Comparison of ENCODE assay signal across 11 cellular contexts in the genomic region with DNA sequence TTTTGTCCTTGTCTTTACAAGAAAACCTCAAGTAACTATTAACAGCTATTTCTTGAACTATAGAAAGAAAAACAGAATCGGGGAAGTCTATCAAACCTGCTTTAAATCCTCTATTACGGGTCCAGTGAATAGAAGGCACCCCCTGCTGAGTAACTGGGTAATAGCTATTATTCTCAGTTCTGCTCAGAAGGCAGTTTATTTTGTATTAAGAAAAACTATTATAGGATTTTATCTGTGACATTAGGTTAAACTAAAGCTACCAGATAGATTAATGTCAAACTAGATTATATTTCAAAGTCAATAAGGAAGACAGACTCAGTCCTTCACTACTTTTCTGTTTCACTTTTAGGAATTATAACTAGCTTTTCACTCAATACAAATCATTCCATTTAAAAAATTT.
A peak's percentile ranks its signal among the peaks of the same experiment; 100 is the strongest.
DNase-seq lines count a peak whose midpoint lies in the region; ATAC-seq and TF ChIP-seq lines count a peak whose summit lies in the region.
"Had no signal": no experiment of that assay in that cellular context is flagged by ENCODE, and none has a peak within 500 bp of the region (broad histone marks: within the 10 kb centered on the region; RNA-seq: fewer than 3 reads in every experiment).

No MANE protein-coding gene starts in this region.

- H3K4me1 ChIP-seq in fibroblast of lung (ENCODE audit: control insufficient read depth, extremely low read depth, insufficient read depth, low read length): peaks cover 6% of the 10 kb centered on the region
- peaks cover 42% of the 10 kb centered on the region for H3K4me1 ChIP-seq in psoas muscle
- no peaks in the 10 kb centered on the region for H3K4me1 ChIP-seq in naive thymus-derived CD4-positive, alpha-beta T cell (ENCODE audit: control insufficient read depth in 2 of 2, insufficient read depth in 2 of 2, low read length in 2 of 2)

- no peak overlapping the region for H3K9ac ChIP-seq in fibroblast of lung (ENCODE audit: insufficient read depth, low read length)

- H3K36me3 Mint-ChIP-seq in naive thymus-derived CD4-positive, alpha-beta T cell: no peaks in the 10 kb centered on the region
- H3K36me3 Mint-ChIP-seq: activated naive CD8-positive, alpha-beta T cell treated with anti-CD3 and anti-CD28 coated beads for 36 hours had no signal

- H3K4me3 Mint-ChIP-seq in naive thymus-derived CD4-positive, alpha-beta T cell: no peak overlapping the region
- H3K4me3 Mint-ChIP-seq: activated naive CD8-positive, alpha-beta T cell treated with anti-CD3 and anti-CD28 coated beads for 36 hours had no signal

- TF ChIP-seq CTCF in GM12872 (IDR thresholded peaks at IDR 0.05; ENCODE audit: insufficient read depth, low read depth, low read length): peak; percentile 26; the same call in 1 of the 3 replicates
- peak; percentile 31 to 57 for TF ChIP-seq CTCF in fibroblast of lung (conservative IDR thresholded peaks at IDR 0.05 in 1 of 2, IDR thresholded peaks at IDR 0.05 in 1 of 2; ENCODE audit: low read depth in 1 of 2, low read length in 2 of 2)
- TF ChIP-seq CTCF in psoas muscle (IDR thresholded peaks at IDR 0.05): no peak

- H3K36me3 ChIP-seq in fibroblast of lung (ENCODE audit: control insufficient read depth, insufficient read depth, low read length) (peaks cover 2% of the 10 kb centered on the region), psoas muscle (ENCODE audit: insufficient read depth in 1 of 2, low read depth in 1 of 2) (peaks cover 5 to 24% of the 10 kb centered on the region in 2 donors)
- H3K36me3 ChIP-seq in naive thymus-derived CD4-positive, alpha-beta T cell (ENCODE audit: control insufficient read depth in 2 of 3, insufficient read depth in 3 of 3, low read length in 3 of 3): no peaks in the 10 kb centered on the region

- H3K27ac Mint-ChIP-seq in naive thymus-derived CD4-positive, alpha-beta T cell: no peak overlapping the region
- H3K27ac Mint-ChIP-seq: activated naive CD8-positive, alpha-beta T cell treated with anti-CD3 and anti-CD28 coated beads for 36 hours had no signal

- POLR2A ChIA-PET in naive thymus-derived CD4-positive, alpha-beta T cell (lab: Charles Lee): interaction anchor here (0.8 kb wide), 1 partner anchor 12 kb away, joined by 3 read pairs; no protein-coding TSS in a partner anchor

- no peaks in the 10 kb centered on the region for H3K27me3 ChIP-seq in fibroblast of lung (ENCODE audit: control insufficient read depth, insufficient read depth, low read length)
- H3K27me3 ChIP-seq in psoas muscle (ENCODE audit: insufficient read depth in 3 of 3, low read length in 2 of 3): no peaks in the 10 kb centered on the region
- no peaks in the 10 kb centered on the region for H3K27me3 ChIP-seq in naive thymus-derived CD4-positive, alpha-beta T cell (ENCODE audit: control insufficient read depth in 2 of 2, insufficient read depth in 2 of 2, low read length in 2 of 2)

- 34 to 45% (median 40%) methylated on average over 2 of the region's 2 CpGs for WGBS in psoas muscle, 3 donors

- peaks cover 0 to 4% (median 0%) of the 10 kb centered on the region in 7 donors for H3K4me1 Mint-ChIP-seq in naive thymus-derived CD4-positive, alpha-beta T cell

- H2AFZ ChIP-seq in fibroblast of lung (ENCODE audit: low read length): no peak overlapping the region

- intact Hi-C loops in psoas muscle (cut with DNase I): no loop called here
- intact Hi-C loops in naive thymus-derived CD4-positive, alpha-beta T cell (cut with micrococcal nuclease): loop anchor here (1.0 to 10.0 kb wide), 3 partner anchors 190 to 766 kb away; partner anchors contain the start of genes BEND6 (in 1 of the 2) and PRIM2 (in 1 of the 2)

- DNase-seq in NCI-H748 (lab: John Stamatoyannopoulos, UW; ENCODE audit: unreplicated experiment) (peak; percentile 33), fibroblast of lung (ENCODE audit: low read depth in 2 of 2) (peak in 1 of 2 donors; percentile 66), psoas muscle (no peak), DMS79 (lab: John Stamatoyannopoulos, UW) (no peak), HuH-7.5 (ENCODE audit: low spot score) (no peak)
- DNase-seq in stimulated activated CD4-positive, alpha-beta T cell treated with anti-CD3 and anti-CD28 coated beads, Interleukin-4, amount 100 ng/mL, for 1 hour: no peak
- DNase-seq in naive thymus-derived CD4-positive, alpha-beta T cell: no peak
- DNase-seq: activated naive CD8-positive, alpha-beta T cell treated with anti-CD3 and anti-CD28 coated beads for 36 hours; NCI-H2029; T-helper 9 cell had no signal

- H3K4me3 ChIP-seq in fibroblast of lung (replicated peaks in 1 of 4; ENCODE audit: control extremely low read depth in 1 of 4, insufficient read depth in 1 of 4, low read depth in 3 of 4, low read length in 4 of 4) (no peak overlapping the region), psoas muscle (no peak overlapping the region)
- H3K4me3 ChIP-seq in naive thymus-derived CD4-positive, alpha-beta T cell (ENCODE audit: low read length): no peak overlapping the region

- peaks cover 0 to 3% (median 0%) of the 10 kb centered on the region in 5 donors for H3K27me3 Mint-ChIP-seq in naive thymus-derived CD4-positive, alpha-beta T cell
- H3K27me3 Mint-ChIP-seq: activated naive CD8-positive, alpha-beta T cell treated with anti-CD3 and anti-CD28 coated beads for 36 hours had no signal

- CTCF ChIA-PET in naive thymus-derived CD4-positive, alpha-beta T cell (lab: Charles Lee): interaction anchor here (1.0 kb wide), 2 partner anchors 35 to 186 kb away, joined by 3 read pairs; no protein-coding TSS in a partner anchor

- H4K20me1 ChIP-seq in fibroblast of lung (ENCODE audit: control insufficient read depth, extremely low read depth, insufficient read depth, low read length): no peaks in the 10 kb centered on the region

- H3K4me2 ChIP-seq in fibroblast of lung (ENCODE audit: extremely low read depth, insufficient read depth, low read length): peak overlapping the region; percentile 5

- H3K9me3 Mint-ChIP-seq in naive thymus-derived CD4-positive, alpha-beta T cell: no peaks in the 10 kb centered on the region
- H3K9me3 Mint-ChIP-seq: activated naive CD8-positive, alpha-beta T cell treated with anti-CD3 and anti-CD28 coated beads for 36 hours had no signal

- ATAC-seq in psoas muscle: peak in 1 of 4 donors; percentile 47
- no peak for ATAC-seq in naive thymus-derived CD4-positive, alpha-beta T cell

- H3K9me3 ChIP-seq in fibroblast of lung (ENCODE audit: control insufficient read depth, insufficient read depth, low read depth, low read length) (no peaks in the 10 kb centered on the region), psoas muscle (no peaks in the 10 kb centered on the region)
- H3K9me3 ChIP-seq in naive thymus-derived CD4-positive, alpha-beta T cell (ENCODE audit: control insufficient read depth in 2 of 3, low read length in 3 of 3): no peaks in the 10 kb centered on the region

- H3K79me2 ChIP-seq in fibroblast of lung (ENCODE audit: control insufficient read depth, insufficient read depth, low read length): peaks cover 56% of the 10 kb centered on the region

- H3K27ac ChIP-seq in fibroblast of lung (ENCODE audit: insufficient read depth, low read length) (no peak overlapping the region), psoas muscle (peak overlapping the region; percentile 3)
- H3K27ac ChIP-seq in naive thymus-derived CD4-positive, alpha-beta T cell (ENCODE audit: low read depth, low read length): no peak overlapping the region

Comparison
In these comparisons a context has a peak if more than half of its experiments do, and no peak if none do; other contexts are left out.
1. intact Hi-C loops: an anchor here in naive thymus-derived CD4-positive, alpha-beta T cell (1.0 to 10.0 kb wide); none called in psoas muscle.